In genomic region chr11:119774180-119774763, GRCh38 we compare ENCODE assay signal across 1 cellular context.
TF ChIP-seq lines count a peak whose summit lies in the region.

No MANE protein-coding gene starts in this region.

TF ChIP-seq in HEK293, 187 proteins besides CTCF, POLR2A, EP300 and RAD21 (continued from another document):
- peak; percentile 92 for TF ChIP-seq REST (tag by site-specific recombination; IDR thresholded peaks at IDR 0.05)
- TF ChIP-seq BCL11B (tag by site-specific recombination; IDR thresholded peaks at IDR 0.05; ENCODE audit: low read depth) = no peak
- TF ChIP-seq SCRT2 (tag by site-specific recombination; IDR thresholded peaks at IDR 0.05) = 0 out of 2 replicates have a peak, but pooled peaks have one; percentile 17
- no peak for TF ChIP-seq HOXC10 (CRISPR knock-in tag; IDR thresholded peaks at IDR 0.05)
- no peak for TF ChIP-seq ZNF174 (tag by site-specific recombination; IDR thresholded peaks at IDR 0.05)
- TF ChIP-seq TCF7L2 (IDR thresholded peaks at IDR 0.05; ENCODE audit: borderline replicate concordance, low read depth, low read length) = no peak
- TF ChIP-seq TSHZ1 (tag by site-specific recombination; IDR thresholded peaks at IDR 0.05; ENCODE audit: borderline replicate concordance) = no peak
- TF ChIP-seq ZNF843 (tag by site-specific recombination; IDR thresholded peaks at IDR 0.05) = no peak
